11 cellular contexts compared by ENCODE assay signal in genomic region chr10:69684020-69684980, GRCh38. TPM values are rescaled to one million over a fixed set of nuclear protein-coding genes. Genes with fewer than 3 reads are reported as not detected.
DNase-seq lines count a peak whose midpoint lies in the region; ATAC-seq and TF ChIP-seq lines count a peak whose summit lies in the region.
"Had no signal": no experiment of that assay in that cellular context is flagged by ENCODE, and none has a peak within 500 bp of the region (broad histone marks: within the 10 kb centered on the region; RNA-seq: fewer than 3 reads in every experiment).

No MANE protein-coding gene starts in this region.

- H2AFZ ChIP-seq in PC-3 (ENCODE audit: low read length): no peak overlapping the region
- no peak overlapping the region for H2AFZ ChIP-seq in mesenchymal stem cell (ENCODE audit: low read depth, low read length)
- H2AFZ ChIP-seq: PC-9 had no signal

- H3K27ac ChIP-seq in PC-3 (ENCODE audit: low read length) (peak overlapping the region; percentile 50), esophagus squamous epithelium (peak overlapping the region; percentile 81 to 94 (median 88)), mesenchymal stem cell (ENCODE audit: low read length, poor library complexity, severe bottlenecking) (no peak overlapping the region), tibial artery (peak overlapping the region; percentile 73 to 81)
- H3K27ac ChIP-seq: PC-9 had no signal

- no peak overlapping the region for H3K4ac ChIP-seq in mesenchymal stem cell (ENCODE audit: low read depth in 1 of 2, low read length in 2 of 2)

- peak in 1 of 4 donors; percentile 45 for TF ChIP-seq POLR2A in esophagus squamous epithelium (IDR thresholded peaks at IDR 0.05)

- H4K91ac ChIP-seq in mesenchymal stem cell (ENCODE audit: low read length): no peak overlapping the region

- ATAC-seq in PC-3: peak; percentile 72
- no peak for ATAC-seq in GM21786 (IDR thresholded peaks at IDR 0.05; ENCODE audit: unreplicated experiment)
- ATAC-seq in HG03280 (IDR thresholded peaks at IDR 0.05; ENCODE audit: unreplicated experiment): no peak

- no peak overlapping the region for H2BK15ac ChIP-seq in mesenchymal stem cell (ENCODE audit: low read depth, poor library complexity, severe bottlenecking)

- CTCF ChIA-PET in PC-3 (lab: Charles Lee): no interaction called here

- H2BK120ac ChIP-seq in mesenchymal stem cell (ENCODE audit: low read depth, low read length): no peak overlapping the region

- WGBS in esophagus squamous epithelium, 2 donors: 28 to 53% methylated on average over 9 to 16 of the region's 17 CpGs
- WGBS in mesenchymal stem cell: 73% methylated on average over 16 of the region's 17 CpGs

- no peak overlapping the region for H2AK5ac ChIP-seq in mesenchymal stem cell (ENCODE audit: low read length, severe bottlenecking)

- no peaks in the 10 kb centered on the region for H3K36me3 ChIP-seq in PC-3 (ENCODE audit: low read depth, low read length)
- H3K36me3 ChIP-seq in esophagus squamous epithelium: no peaks in the 10 kb centered on the region
- H3K36me3 ChIP-seq in mesenchymal stem cell (ENCODE audit: control insufficient read depth in 1 of 2, insufficient read depth in 2 of 2, low read depth in 1 of 2, low read length in 2 of 2): no peaks in the 10 kb centered on the region
- no peaks in the 10 kb centered on the region for H3K36me3 ChIP-seq in tibial artery

- H3F3A ChIP-seq in PC-3 (ENCODE audit: low read length, unreplicated experiment): no peaks in the 10 kb centered on the region

- no peak overlapping the region for H3K23ac ChIP-seq in mesenchymal stem cell (ENCODE audit: low read length in 2 of 2)

- H2BK12ac ChIP-seq in mesenchymal stem cell (ENCODE audit: low read length in 2 of 2): no peak overlapping the region

- H3K4me2 ChIP-seq in PC-3 (ENCODE audit: low read length): no peak overlapping the region; the same call in 1 of the 2 replicates
- H3K4me2 ChIP-seq in mesenchymal stem cell (ENCODE audit: low read length, poor library complexity, severe bottlenecking): no peak overlapping the region
- H3K4me2 ChIP-seq: PC-9 had no signal

- no peaks in the 10 kb centered on the region for H3K79me2 ChIP-seq in PC-3 (ENCODE audit: low read length)

- intact Hi-C loops in PC-3 (cut with micrococcal nuclease) (no loop called here), esophagus squamous epithelium (cut with DNase I) (no loop called here), tibial artery (cut with DNase I; ENCODE audit: low total_unique reads) (no loop called here)

- no peak for TF ChIP-seq CTCF in PC-3 (conservative IDR thresholded peaks at IDR 0.05; ENCODE audit: low read depth, low read length)
- TF ChIP-seq CTCF in esophagus squamous epithelium (IDR thresholded peaks at IDR 0.05): no peak
- TF ChIP-seq CTCF in tibial artery (IDR thresholded peaks at IDR 0.05): no peak

- H3K18ac ChIP-seq in mesenchymal stem cell (ENCODE audit: low read depth in 1 of 2, low read length in 2 of 2): no peak overlapping the region

- POLR2A ChIA-PET in PC-3 (lab: Charles Lee; ENCODE audit: unreplicated experiment): no interaction called here

- no peak overlapping the region for H2BK5ac ChIP-seq in mesenchymal stem cell (ENCODE audit: low read depth, low read length, poor library complexity, severe bottlenecking)

- H3K9me2 ChIP-seq in PC-3 (replicated peaks; ENCODE audit: low read length): no peaks in the 10 kb centered on the region

- DNase-seq in PC-3 (peak; percentile 63), esophagus squamous epithelium (lab: John Stamatoyannopoulos, UW) (no peak), mesenchymal stem cell (peak; percentile 24), tibial artery (peak; percentile 39 to 69), NOMO-1 treated with dmso at 0.1 percent for 144 hours (lab: John Stamatoyannopoulos, UW; ENCODE audit: unreplicated experiment) (no peak)
- no peak for DNase-seq in activated CD4-positive, CD25-positive, alpha-beta regulatory T cell (lab: John Stamatoyannopoulos, UW)
- DNase-seq: activated CD4-positive, alpha-beta T cell treated with anti-CD3 and anti-CD28 coated beads, Interleukin-2, amount 10 ng/mL, durations not matched to agents 24 days and 14 days; DND-41 had no signal

- no peak overlapping the region for H4K8ac ChIP-seq in mesenchymal stem cell (ENCODE audit: low read length)

- no peaks in the 10 kb centered on the region for H4K20me1 ChIP-seq in PC-3 (ENCODE audit: low read length)

- H3K4me3 ChIP-seq in PC-3 (ENCODE audit: low read length) (no peak overlapping the region), esophagus squamous epithelium (no peak overlapping the region), mesenchymal stem cell (ENCODE audit: insufficient read depth in 1 of 2, low read depth in 1 of 2, low read length in 2 of 2) (no peak overlapping the region), tibial artery (no peak overlapping the region)
- H3K4me3 ChIP-seq: PC-9 had no signal

- H3K27me3 ChIP-seq in PC-3 (ENCODE audit: low read length) (peaks cover 26% of the 10 kb centered on the region), esophagus squamous epithelium (peaks cover 0 to 12% (median 0%) of the 10 kb centered on the region in 4 donors), mesenchymal stem cell (ENCODE audit: control insufficient read depth in 1 of 2, insufficient read depth in 1 of 2, low read length in 2 of 2) (peaks cover 45 to 75% of the 10 kb centered on the region in 2 experiments), tibial artery (no peaks in the 10 kb centered on the region)

- no peak overlapping the region for H3K14ac ChIP-seq in mesenchymal stem cell (ENCODE audit: low read length in 2 of 2)

- H3K79me1 ChIP-seq in mesenchymal stem cell (replicated peaks; ENCODE audit: low read length, poor library complexity, severe bottlenecking): no peaks in the 10 kb centered on the region

- no peaks in the 10 kb centered on the region for H3K9me3 ChIP-seq in PC-3 (ENCODE audit: low read length)
- H3K9me3 ChIP-seq in esophagus squamous epithelium: no peaks in the 10 kb centered on the region
- H3K9me3 ChIP-seq in mesenchymal stem cell (ENCODE audit: control insufficient read depth, low read length): no peaks in the 10 kb centered on the region
- no peaks in the 10 kb centered on the region for H3K9me3 ChIP-seq in tibial artery

- H3K9ac ChIP-seq in PC-3 (ENCODE audit: low read length) (no peak overlapping the region), mesenchymal stem cell (ENCODE audit: low read length) (peak overlapping the region; percentile 59)

- no TSS peak for BruUV-seq in PC-3 (replicated peaks; lab: Mats Ljungman, UMichigan)

- peaks cover 23% of the 10 kb centered on the region for H3K4me1 ChIP-seq in PC-3 (ENCODE audit: insufficient read depth, low read length)
- peaks cover 0 to 59% (median 25%) of the 10 kb centered on the region in 3 donors for H3K4me1 ChIP-seq in esophagus squamous epithelium
- peaks cover 14% of the 10 kb centered on the region for H3K4me1 ChIP-seq in mesenchymal stem cell (ENCODE audit: control insufficient read depth, insufficient read depth, low read depth, low read length)
- peaks cover 0 to 44% (median 30%) of the 10 kb centered on the region in 4 donors for H3K4me1 ChIP-seq in tibial artery

RNA-seq across cellular contexts. Expression of gene FAM241B, which starts 54.3 kb away (rescaled TPM):
- total RNA-seq in PC-3 (2014; rRNA removed): 37.5 and 45.4 TPM in 2 replicates
- total RNA-seq in esophagus squamous epithelium: 1 to 10 TPM in 3 of 4 donors, not detected in 1; 1.2 to 1.7 (median 1.3) TPM
- 0.80 TPM for polyA plus RNA-seq in mesenchymal stem cell (2013, experiment 1 of 2)
- 0.68 TPM for polyA plus RNA-seq in mesenchymal stem cell (2013, experiment 2 of 2)

Comparison
In these comparisons a context has a peak if more than half of its experiments do, and no peak if none do; other contexts are left out.
1. DNase-seq: peak in PC-3 (single experiment), mesenchymal stem cell (single experiment) and tibial artery (2 of 2); none in esophagus squamous epithelium (single experiment), activated CD4-positive, CD25-positive, alpha-beta regulatory T cell (0 of 4) and NOMO-1 treated with dmso at 0.1 percent for 144 hours (single experiment).
2. RNA of gene FAM241B, which starts 54.3 kb away (total RNA-seq): 37.5 to 45.4 TPM in PC-3; 1.2 to 1.7 TPM in esophagus squamous epithelium; every median in the first group is over 10 times any median in the second.